Comparison of ENCODE assay signal across 8 cellular contexts in the genomic region with DNA sequence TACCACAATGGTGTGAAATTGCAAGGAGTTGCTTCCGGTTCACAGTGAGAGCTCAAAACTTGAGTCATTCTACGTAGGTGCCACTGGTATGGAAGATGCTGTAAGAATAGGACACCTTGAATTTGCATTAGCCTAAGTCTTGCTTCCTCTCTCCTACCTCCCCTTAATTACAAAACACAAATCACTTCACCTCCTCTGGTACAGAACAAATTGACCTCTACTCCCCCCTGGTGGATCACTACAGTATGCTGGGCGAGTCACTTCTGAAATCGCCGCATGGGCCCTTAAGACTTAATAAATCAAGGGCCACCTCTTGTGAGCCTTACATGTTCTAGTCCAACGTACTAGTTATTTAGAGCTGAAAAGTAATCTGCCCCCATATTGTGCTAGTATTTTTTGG.
DNase-seq lines count a peak whose midpoint lies in the region; ATAC-seq and TF ChIP-seq lines count a peak whose summit lies in the region.

No MANE protein-coding gene starts in this region.

- DNase-seq in stimulated activated CD4-positive, alpha-beta T cell treated with anti-CD3 and anti-CD28 coated beads, Interleukin-15, amount 100 ng/mL, for 24 hours, result peak; percentile 51
- no peak for DNase-seq in stimulated activated CD4-positive, alpha-beta T cell treated with anti-CD3 and anti-CD28 coated beads, Interleukin-4, amount 100 ng/mL, for 1 hour
- peak; percentile 86 for DNase-seq in Karpas-422
- DNase-seq in activated CD8-positive, alpha-beta T cell treated with anti-CD3 and anti-CD28 coated beads for 36 hours, result peak; percentile 54
- no peak for DNase-seq in NCI-H2227 (lab: John Stamatoyannopoulos, UW; ENCODE audit: unreplicated experiment)
- no peak for DNase-seq in NCI-H2081 (lab: John Stamatoyannopoulos, UW)

- CTCF ChIA-PET in activated CD8-positive, alpha-beta T cell treated with anti-CD3 and anti-CD28 coated beads for 36 hours (lab: Charles Lee), result interaction anchor here (0.7 to 1.6 kb wide), 7 partner anchors 9 to 217 kb away, joined by 3 to 5 read pairs (median 3); no protein-coding TSS in a partner anchor

- H3K36me3 Mint-ChIP-seq in activated CD8-positive, alpha-beta T cell treated with anti-CD3 and anti-CD28 coated beads for 36 hours (ENCODE audit: low read depth), result no peaks in the 10 kb centered on the region

- POLR2A ChIA-PET in activated CD8-positive, alpha-beta T cell treated with anti-CD3 and anti-CD28 coated beads for 36 hours (lab: Charles Lee), result interaction anchor here (0.6 kb wide), 1 partner anchor 94 kb away, joined by 3 read pairs; no protein-coding TSS in a partner anchor

- no peaks in the 10 kb centered on the region for H3K27me3 ChIP-seq in Karpas-422 (ENCODE audit: low read length)
- H3K27me3 ChIP-seq in liver (ENCODE audit: control insufficient read depth in 4 of 4, insufficient read depth in 4 of 4, low read length in 3 of 4), result peaks cover 0 to 4% (median 0%) of the 10 kb centered on the region in 4 donors

- H3K9me3 ChIP-seq in Karpas-422 (ENCODE audit: low read length) (no peaks in the 10 kb centered on the region), liver (ENCODE audit: control insufficient read depth in 4 of 4, low read length in 3 of 4) (peaks cover 0 to under 1% (median 0%) of the 10 kb centered on the region in 4 donors)

- TF ChIP-seq RAD21 in liver (IDR thresholded peaks at IDR 0.05), result peak; percentile 50 to 72

- no peaks in the 10 kb centered on the region for H3K9me2 ChIP-seq in Karpas-422 (replicated peaks; ENCODE audit: insufficient read depth, low read length)

- H3K4me3 ChIP-seq in Karpas-422 (ENCODE audit: low read length), result no peak overlapping the region
- H3K4me3 ChIP-seq in liver (ENCODE audit: low read depth in 1 of 3, low read length in 3 of 3), result no peak overlapping the region

- intact Hi-C loops in activated CD8-positive, alpha-beta T cell treated with anti-CD3 and anti-CD28 coated beads for 36 hours (cut with micrococcal nuclease), result no loop called here

- H3K9me3 Mint-ChIP-seq in activated CD8-positive, alpha-beta T cell treated with anti-CD3 and anti-CD28 coated beads for 36 hours, result no peaks in the 10 kb centered on the region

- peaks cover 29% of the 10 kb centered on the region for H3K27me3 Mint-ChIP-seq in activated CD8-positive, alpha-beta T cell treated with anti-CD3 and anti-CD28 coated beads for 36 hours

- H3K27ac ChIP-seq in Karpas-422 (ENCODE audit: low read length) (no peak overlapping the region), liver (ENCODE audit: low read depth in 1 of 2, low read length in 2 of 2) (no peak overlapping the region)

- H3K9ac ChIP-seq in Karpas-422 (ENCODE audit: low read length) (no peak overlapping the region), liver (ENCODE audit: low read depth in 1 of 2, low read length in 2 of 2) (no peak overlapping the region)

- TF ChIP-seq CTCF in activated CD8-positive, alpha-beta T cell treated with anti-CD3 and anti-CD28 coated beads for 36 hours (IDR thresholded peaks at IDR 0.05), result peak; percentile 51
- peak; percentile 41 for TF ChIP-seq CTCF in liver (IDR thresholded peaks at IDR 0.05; ENCODE audit: low read depth, low read length, missing input control)

- H3K4me1 Mint-ChIP-seq in activated CD8-positive, alpha-beta T cell treated with anti-CD3 and anti-CD28 coated beads for 36 hours (ENCODE audit: low read depth), result no peaks in the 10 kb centered on the region

- H3K36me3 ChIP-seq in Karpas-422 (ENCODE audit: insufficient read depth, low read length), result no peaks in the 10 kb centered on the region
- H3K36me3 ChIP-seq in liver (ENCODE audit: control insufficient read depth in 4 of 4, insufficient read depth in 3 of 4, low read depth in 1 of 4, low read length in 3 of 4), result no peaks in the 10 kb centered on the region

- no peaks in the 10 kb centered on the region for H3K79me2 ChIP-seq in Karpas-422 (ENCODE audit: low read length)

- H4K20me1 ChIP-seq in Karpas-422 (ENCODE audit: insufficient read depth, low read depth, low read length), result no peaks in the 10 kb centered on the region

- H3K27ac Mint-ChIP-seq in activated CD8-positive, alpha-beta T cell treated with anti-CD3 and anti-CD28 coated beads for 36 hours, result no peak overlapping the region

- 58% methylated on average over 6 of the region's 6 CpGs for WGBS in liver

- peak; percentile 80 for ATAC-seq in GM21737 (IDR thresholded peaks at IDR 0.05; ENCODE audit: unreplicated experiment)
- peak; percentile 75 for ATAC-seq in activated CD8-positive, alpha-beta T cell treated with anti-CD3 and anti-CD28 coated beads for 36 hours

- no peak overlapping the region for H2AFZ ChIP-seq in Karpas-422 (ENCODE audit: low read length)

- no peak overlapping the region for H3K4me3 Mint-ChIP-seq in activated CD8-positive, alpha-beta T cell treated with anti-CD3 and anti-CD28 coated beads for 36 hours

- H3K4me1 ChIP-seq in Karpas-422 (ENCODE audit: low read length) (no peaks in the 10 kb centered on the region), liver (ENCODE audit: control insufficient read depth in 4 of 4, insufficient read depth in 4 of 4, low read length in 3 of 4) (no peaks in the 10 kb centered on the region)

- no peak overlapping the region for H3K4me2 ChIP-seq in Karpas-422 (ENCODE audit: low read depth, low read length, poor library complexity, severe bottlenecking)

TF ChIP-seq in liver, 16 proteins besides CTCF, POLR2A, EP300 and RAD21:
- TF ChIP-seq REST (IDR thresholded peaks at IDR 0.05) (no peak), NR2F2 (IDR thresholded peaks at IDR 0.05) (no peak), GABPA (IDR thresholded peaks at IDR 0.05 in 1 of 2, conservative IDR thresholded peaks at IDR 0.05 in 1 of 2) (no peak), HNF4A (conservative IDR thresholded peaks at IDR 0.05) (no peak), YY1 (IDR thresholded peaks at IDR 0.05) (no peak)
- TF ChIP-seq, protein P1, sequence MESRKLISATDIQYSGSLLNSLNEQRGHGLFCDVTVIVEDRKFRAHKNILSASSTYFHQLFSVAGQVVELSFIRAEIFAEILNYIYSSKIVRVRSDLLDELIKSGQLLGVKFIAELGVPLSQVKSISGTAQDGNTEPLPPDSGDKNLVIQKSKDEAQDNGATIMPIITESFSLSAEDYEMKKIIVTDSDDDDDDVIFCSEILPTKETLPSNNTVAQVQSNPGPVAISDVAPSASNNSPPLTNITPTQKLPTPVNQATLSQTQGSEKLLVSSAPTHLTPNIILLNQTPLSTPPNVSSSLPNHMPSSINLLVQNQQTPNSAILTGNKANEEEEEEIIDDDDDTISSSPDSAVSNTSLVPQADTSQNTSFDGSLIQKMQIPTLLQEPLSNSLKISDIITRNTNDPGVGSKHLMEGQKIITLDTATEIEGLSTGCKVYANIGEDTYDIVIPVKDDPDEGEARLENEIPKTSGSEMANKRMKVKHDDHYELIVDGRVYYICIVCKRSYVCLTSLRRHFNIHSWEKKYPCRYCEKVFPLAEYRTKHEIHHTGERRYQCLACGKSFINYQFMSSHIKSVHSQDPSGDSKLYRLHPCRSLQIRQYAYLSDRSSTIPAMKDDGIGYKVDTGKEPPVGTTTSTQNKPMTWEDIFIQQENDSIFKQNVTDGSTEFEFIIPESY (IDR thresholded peaks at IDR 0.05), result no peak

Comparison
In these comparisons a context has a peak if more than half of its experiments do, and no peak if none do; other contexts are left out.
1. DNase-seq: peak in stimulated activated CD4-positive, alpha-beta T cell treated with anti-CD3 and anti-CD28 coated beads, Interleukin-15, amount 100 ng/mL, for 24 hours (single experiment), Karpas-422 (single experiment) and activated CD8-positive, alpha-beta T cell treated with anti-CD3 and anti-CD28 coated beads for 36 hours (single experiment); none in stimulated activated CD4-positive, alpha-beta T cell treated with anti-CD3 and anti-CD28 coated beads, Interleukin-4, amount 100 ng/mL, for 1 hour (single experiment), NCI-H2227 (single experiment) and NCI-H2081 (0 of 2).